In genomic region chr1:15350151-15350550, GRCh38 we compare ENCODE assay signal across 13 cellular contexts.
"Had no signal": no experiment of that assay in that cellular context is flagged by ENCODE, and none has a peak within 500 bp of the region (broad histone marks: within the 10 kb centered on the region; RNA-seq: fewer than 3 reads in every experiment).

No MANE protein-coding gene starts in this region.

- H3K27ac Mint-ChIP-seq: activated B cell treated with CpG ODN at 0.5 μM for 24 hours; activated naive CD8-positive, alpha-beta T cell had no signal

- H3K9me3 ChIP-seq: stomach, thoracic aorta had no signal

- H2AFZ ChIP-seq: parathyroid adenoma had no signal

- H3K36me3 ChIP-seq: stomach, thoracic aorta had no signal

- H3K79me2 ChIP-seq: parathyroid adenoma had no signal

- H3K9ac ChIP-seq: parathyroid adenoma had no signal

- H3K4me1 ChIP-seq: parathyroid adenoma had no signal

- DNase-seq: activated B cell treated with CpG ODN at 0.5 μM for 24 hours; activated CD4-positive, alpha-beta T cell treated with anti-CD3 and anti-CD28 coated beads, Interleukin-2, amount 50 U/mL, for 1 hour; activated T-cell treated with anti-CD3 and anti-CD28 coated beads, Interleukin-2, amount 50 U/mL, for 1 hour; anterior cingulate cortex; dorsolateral prefrontal cortex; foreskin keratinocyte; mammary epithelial cell; retina; stimulated activated CD4-positive, alpha-beta T cell treated with anti-CD3 and anti-CD28 coated beads, Interleukin-4, amount 100 ng/mL, for 4 hours; stomach had no signal

- H3K9me3 Mint-ChIP-seq: activated B cell treated with CpG ODN at 0.5 μM for 24 hours had no signal

- H3K4me3 Mint-ChIP-seq: activated B cell treated with CpG ODN at 0.5 μM for 24 hours; activated naive CD8-positive, alpha-beta T cell had no signal

- H3K27ac ChIP-seq: dorsolateral prefrontal cortex, foreskin keratinocyte, parathyroid adenoma, thoracic aorta had no signal

- ATAC-seq: foreskin keratinocyte had no signal

- H3K27me3 ChIP-seq: foreskin keratinocyte, stomach had no signal

- H3K4me3 ChIP-seq: dorsolateral prefrontal cortex, stomach, thoracic aorta had no signal

- H3K36me3 Mint-ChIP-seq: activated naive CD8-positive, alpha-beta T cell had no signal
